29 cellular contexts compared by ENCODE assay signal in the genomic region with DNA sequence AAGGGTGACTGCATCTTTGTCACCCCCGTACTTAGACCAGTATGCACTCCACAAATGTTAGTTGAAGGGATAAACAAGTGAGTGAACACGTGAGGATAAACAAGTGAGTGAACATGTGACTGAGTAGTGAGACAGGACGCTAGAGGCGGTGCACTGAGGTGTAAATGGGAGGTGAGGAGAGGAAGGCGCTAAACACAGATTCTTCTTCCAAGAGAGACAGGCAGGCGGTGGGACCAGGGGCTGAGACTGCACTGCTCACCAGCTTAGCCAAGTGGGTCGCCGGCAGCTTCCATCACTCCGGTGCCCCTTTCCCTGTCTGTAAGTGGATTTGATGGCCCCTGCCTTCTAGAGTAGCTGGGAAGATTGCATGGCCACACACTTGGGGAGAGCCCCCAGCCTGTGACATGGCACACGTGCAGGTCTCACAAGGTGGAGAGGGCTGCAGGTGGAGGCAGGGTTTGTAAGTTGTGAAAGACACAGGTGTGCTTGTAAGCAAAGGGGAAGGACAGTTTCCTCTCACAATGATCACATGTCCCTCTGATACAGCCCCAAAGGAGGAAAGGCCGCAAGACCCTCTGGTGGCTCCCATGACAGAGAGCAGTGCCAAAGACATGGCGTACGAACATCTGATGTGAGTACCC.
"Had no signal": no experiment of that assay in that cellular context is flagged by ENCODE, and none has a peak within 500 bp of the region (broad histone marks: within the 10 kb centered on the region; RNA-seq: fewer than 3 reads in every experiment).

No MANE protein-coding gene starts in this region.

- H3K9me3 ChIP-seq: esophagus muscularis mucosa, gastroesophageal sphincter, heart right ventricle, lower lobe of right lung, stomach, thyroid gland, vagina had no signal

- H3K27ac Mint-ChIP-seq: nephron, progenitor cell of endocrine pancreas had no signal

- DNase-seq: cerebellar nuclear complex; cortex of kidney; dorsolateral prefrontal cortex; effector CD8-positive, alpha-beta T cell; foreskin keratinocyte; heart right ventricle; hippocampal formation; kidney glomerular epithelial cell; left ventricle myocardium superior; lower lobe of right lung; occipital lobe; stimulated activated CD4-positive, alpha-beta T cell treated with anti-CD3 and anti-CD28 coated beads, Interleukin-12 subunit alpha, Interleukin-12 subunit beta, amount 100 ng/mL, for 4 hours; stimulated activated CD4-positive, alpha-beta T cell treated with anti-CD3 and anti-CD28 coated beads, Interleukin-1b, Interleukin-23, amount 100 ng/mL, for 48 hours; stimulated activated CD4-positive, alpha-beta T cell treated with anti-CD3 and anti-CD28 coated beads, Interleukin-4, amount 100 ng/mL, for 1 hour; stimulated activated CD8-positive, alpha-beta memory T cell treated with anti-CD3 and anti-CD28 coated beads, Interleukin-4, amount 100 ng/mL, for 48 hours; stimulated activated naive CD4-positive, alpha-beta T cell treated with Interleukin-2 at 50 U/mL for 16 hours; stomach; thyroid gland; trophoblast cell had no signal

- H2AFZ ChIP-seq: parathyroid adenoma had no signal

- H3K4me3 Mint-ChIP-seq: nephron had no signal

- H3K79me2 ChIP-seq: parathyroid adenoma had no signal

- H3K27ac ChIP-seq: dorsolateral prefrontal cortex, esophagus muscularis mucosa, foreskin keratinocyte, gastroesophageal sphincter, heart right ventricle, lower lobe of right lung, parathyroid adenoma, stomach, thyroid gland, vagina had no signal

- H3K9ac ChIP-seq: parathyroid adenoma had no signal

- ATAC-seq: foreskin keratinocyte, gastroesophageal sphincter, heart right ventricle, left ventricle myocardium superior, sciatic nerve had no signal

- H3K4me1 ChIP-seq: esophagus muscularis mucosa, gastroesophageal sphincter, heart right ventricle, lower lobe of right lung, thyroid gland, vagina had no signal

- H3K4me3 ChIP-seq: dorsolateral prefrontal cortex, esophagus muscularis mucosa, gastroesophageal sphincter, heart right ventricle, lower lobe of right lung, smooth muscle cell, stomach, thyroid gland, vagina had no signal

- FAIRE-seq: endothelial cell of umbilical vein, islet of Langerhans had no signal

- H3K36me3 ChIP-seq: esophagus muscularis mucosa, gastroesophageal sphincter, heart right ventricle, lower lobe of right lung, stomach, thyroid gland, vagina had no signal

- H3K4me2 ChIP-seq: smooth muscle cell had no signal

- H3K27me3 ChIP-seq: dorsolateral prefrontal cortex, esophagus muscularis mucosa, foreskin keratinocyte, gastroesophageal sphincter, heart right ventricle, stomach, thyroid gland, vagina had no signal

- H3K9me3 Mint-ChIP-seq: nephron had no signal
